ENCODE assay signal across 32 cellular contexts in genomic region chr5:54002183-54002770, GRCh38.
DNase-seq lines count a peak whose midpoint lies in the region; ATAC-seq, FAIRE-seq and TF ChIP-seq lines count a peak whose summit lies in the region.
"Had no signal": no experiment of that assay in that cellular context is flagged by ENCODE, and none has a peak within 500 bp of the region (broad histone marks: within the 10 kb centered on the region; RNA-seq: fewer than 3 reads in every experiment).

No MANE protein-coding gene starts in this region.

- H3K27me3 ChIP-seq in right atrium auricular region, result no peaks in the 10 kb centered on the region
- H3K27me3 ChIP-seq in OCI-LY3 (ENCODE audit: low read depth, low read length), result no peaks in the 10 kb centered on the region
- H3K27me3 ChIP-seq: brain microvascular endothelial cell, gastroesophageal sphincter, hepatocyte, left lung, sigmoid colon had no signal

- H3K4me3 ChIP-seq in right atrium auricular region (no peak overlapping the region), OCI-LY3 (ENCODE audit: low read length) (no peak overlapping the region; the same call in 1 of the 2 replicates)
- H3K4me3 ChIP-seq: gastroesophageal sphincter, hepatocyte, left lung, prostate gland, sigmoid colon had no signal

- H3K9me3 ChIP-seq in right atrium auricular region (no peaks in the 10 kb centered on the region), OCI-LY3 (ENCODE audit: insufficient read depth, low read length) (no peaks in the 10 kb centered on the region)
- H3K9me3 ChIP-seq: gastroesophageal sphincter, left lung, prostate gland, sigmoid colon had no signal

- peak overlapping the region; percentile 29; the same call in 1 of the 2 replicates for H3K4me2 ChIP-seq in OCI-LY3 (ENCODE audit: low read length)
- H3K4me2 ChIP-seq: hepatocyte had no signal

- no peak overlapping the region for H3K27ac ChIP-seq in right atrium auricular region
- no peak overlapping the region for H3K27ac ChIP-seq in OCI-LY3 (ENCODE audit: low read length)
- H3K27ac ChIP-seq: brain microvascular endothelial cell, gastroesophageal sphincter, hepatocyte, left lung, prostate gland, sigmoid colon had no signal

- FAIRE-seq in H54 (lab: Jason Lieb, UNC), result no peak
- FAIRE-seq: colon, urothelium cell line had no signal

- no peak overlapping the region for H2AFZ ChIP-seq in OCI-LY3 (ENCODE audit: low read depth, low read length)
- H2AFZ ChIP-seq: hepatocyte had no signal

- DNase-seq in Right ventricle myocardium inferior (ENCODE audit: missing footprints) (no peak), right atrium auricular region (ENCODE audit: low spot score) (no peak), fibroblast of peridontal ligament (ENCODE audit: extremely low read depth) (peak; percentile 42), H54 (ENCODE audit: insufficient read length, low spot score) (no peak), epidermal melanocyte (ENCODE audit: insufficient read length, low spot score) (no peak)
- DNase-seq: activated CD4-positive, alpha-beta T cell treated with anti-CD3 and anti-CD28 coated beads, Interleukin-2, amount 50 U/mL, for 4 hours; activated naive CD4-positive, alpha-beta T cell treated with Interleukin-2 at 50 U/mL for 16 hours; activated T-cell treated with anti-CD3 and anti-CD28 coated beads, Interleukin-2, amount 50 U/mL, for 72 hours; brain microvascular endothelial cell; DMS153; effector memory CD8-positive, alpha-beta T cell; immature natural killer cell; KG1; left lung; MM.1S; naive thymus-derived CD4-positive, alpha-beta T cell; NCI-H446; NCI-H82; nucleus accumbens; PC-3; sigmoid colon; stimulated activated CD4-positive, alpha-beta T cell treated with anti-CD3 and anti-CD28 coated beads, Interleukin-4, amount 100 ng/mL, for 24 hours had no signal

- H3K36me3 ChIP-seq in right atrium auricular region (no peaks in the 10 kb centered on the region), OCI-LY3 (replicated peaks; ENCODE audit: low read depth, low read length) (no peaks in the 10 kb centered on the region)
- H3K36me3 ChIP-seq: brain microvascular endothelial cell, gastroesophageal sphincter, left lung, prostate gland, sigmoid colon had no signal

- ATAC-seq in Right ventricle myocardium inferior, result peak; percentile 64
- ATAC-seq in GM21619 (IDR thresholded peaks at IDR 0.05; ENCODE audit: unreplicated experiment), result no peak
- ATAC-seq in GM21737 (IDR thresholded peaks at IDR 0.05; ENCODE audit: unreplicated experiment), result no peak
- ATAC-seq: activated T-cell treated with anti-CD3 and anti-CD28 coated beads, Interleukin-2, amount 50 U/mL, for 72 hours; effector memory CD8-positive, alpha-beta T cell; gastroesophageal sphincter; HCT116; left lung; naive thymus-derived CD4-positive, alpha-beta T cell; PC-3; stimulated activated memory B cell treated with anti-CD40 and anti-IgM and Interleukin-4, amounts not matched to agents 10 μg/mL and 1 μg/mL and 100 μg/mL, for 72 hours had no signal

- H3K4me1 ChIP-seq in right atrium auricular region, result no peaks in the 10 kb centered on the region
- peaks cover 12% of the 10 kb centered on the region for H3K4me1 ChIP-seq in OCI-LY3 (ENCODE audit: low read length)
- H3K4me1 ChIP-seq: gastroesophageal sphincter, left lung, prostate gland, sigmoid colon had no signal

- no peaks in the 10 kb centered on the region for H4K20me1 ChIP-seq in OCI-LY3 (ENCODE audit: insufficient read depth, low read length)

- intact Hi-C loops in Right ventricle myocardium inferior (cut with DNase I), result no loop called here

- TF ChIP-seq POLR2A in H54 (IDR thresholded peaks at IDR 0.05; ENCODE audit: low read depth, low read length), result no peak

- no peaks in the 10 kb centered on the region for H3K79me2 ChIP-seq in OCI-LY3 (ENCODE audit: low read length)
- H3K79me2 ChIP-seq: hepatocyte had no signal

- TF ChIP-seq CTCF in right atrium auricular region (IDR thresholded peaks at IDR 0.05) (no peak), OCI-LY3 (IDR thresholded peaks at IDR 0.05; ENCODE audit: low read depth, low read length) (no peak)

- H3K9ac ChIP-seq in OCI-LY3 (ENCODE audit: low read length), result no peak overlapping the region
